In genomic region chr6:166938704-166939103, GRCh38 we compare ENCODE assay signal across 32 cellular contexts.
"Had no signal": no experiment of that assay in that cellular context is flagged by ENCODE, and none has a peak within 500 bp of the region (broad histone marks: within the 10 kb centered on the region; RNA-seq: fewer than 3 reads in every experiment).

No MANE protein-coding gene starts in this region.

- H3K27me3 ChIP-seq: brain microvascular endothelial cell, esophagus muscularis mucosa, foreskin keratinocyte, gastrocnemius medialis had no signal

- H3K4me3 Mint-ChIP-seq: activated B cell treated with CpG ODN at 0.5 μM for 24 hours; activated CD8-positive, alpha-beta T cell treated with anti-CD3 and anti-CD28 coated beads for 36 hours; activated naive CD8-positive, alpha-beta T cell; activated T-cell treated with anti-CD3 and anti-CD28 coated beads, Interleukin-2, amount 50 U/mL, for 4 hours; effector memory CD8-positive, alpha-beta T cell; T-cell; T-helper 1 cell treated with Interleukin-12 subunit alpha and Interleukin-12 subunit beta and Interleukin-4 antibody, amounts not matched to agents 30 μg/mL and 1 μg/mL, for 36 hours; T-helper 2 cell treated with Interferon-gamma antibody and Interleukin-4, amounts not matched to agents 5 μg/mL and 100 μg/mL, for 36 hours had no signal

- ATAC-seq: activated CD4-positive, CD25-positive, alpha-beta regulatory T cell treated with anti-CD3 and anti-CD28 coated beads, Interleukin-2, amount 50 U/mL, for 24 hours; activated CD8-positive, alpha-beta T cell treated with anti-CD3 and anti-CD28 coated beads for 36 hours; activated T-cell treated with anti-CD3 and anti-CD28 coated beads, Interleukin-2, amount 50 U/mL, for 4 hours; activated T-helper 17 cell treated with anti-CD3 and anti-CD28 coated beads, Interleukin-2, amount 50 U/mL, for 72 hours; effector memory CD8-positive, alpha-beta T cell; foreskin keratinocyte; gastrocnemius medialis; T-cell had no signal

- FAIRE-seq: astrocyte, bronchial epithelial cell, colon had no signal

- DNase-seq: activated B cell treated with CpG ODN at 0.5 μM for 24 hours; activated CD4-positive, alpha-beta T cell treated with anti-CD3 and anti-CD28 coated beads for 48 hours; activated CD4-positive, alpha-beta T cell treated with anti-CD3 and anti-CD28 coated beads, Interleukin-2, amount 50 U/mL, for 1 hour; activated CD4-positive, alpha-beta T cell treated with anti-CD3 and anti-CD28 coated beads, Interleukin-2, amount 50 U/mL, for 48 hours; activated CD8-positive, alpha-beta T cell treated with anti-CD3 and anti-CD28 coated beads for 36 hours; activated effector memory CD4-positive, alpha-beta T cell treated with Interleukin-2 at 50 U/mL for 16 hours; activated gamma-delta T cell treated with Interleukin-2 at 50 U/mL for 16 hours; activated naive CD4-positive, alpha-beta T cell treated with anti-CD3 and anti-CD28 coated beads, Interleukin-2, amount 50 U/mL, for 16 hours; activated naive CD4-positive, alpha-beta T cell treated with Interleukin-2 at 50 U/mL for 16 hours; activated T-cell treated with anti-CD3 and anti-CD28 coated beads, Interleukin-2, amount 50 U/mL, for 4 hours; amniotic stem cell; brain microvascular endothelial cell; cortex of kidney; dermis blood vessel endothelial cell; effector CD4-positive, alpha-beta T cell; effector memory CD8-positive, alpha-beta T cell; erythroblast; foreskin keratinocyte; gastrocnemius medialis; glutamatergic neuron; T-cell; T1000; WERI-Rb-1 had no signal

- H3K9me3 Mint-ChIP-seq: activated B cell treated with CpG ODN at 0.5 μM for 24 hours; activated CD8-positive, alpha-beta T cell treated with anti-CD3 and anti-CD28 coated beads for 36 hours; activated T-cell treated with anti-CD3 and anti-CD28 coated beads, Interleukin-2, amount 50 U/mL, for 4 hours; activated T-helper 17 cell treated with anti-CD3 and anti-CD28 coated beads, Interleukin-2, amount 50 U/mL, for 72 hours; effector memory CD8-positive, alpha-beta T cell; T-cell; T-helper 1 cell treated with Interleukin-12 subunit alpha and Interleukin-12 subunit beta and Interleukin-4 antibody, amounts not matched to agents 30 μg/mL and 1 μg/mL, for 36 hours; T-helper 2 cell treated with Interferon-gamma antibody and Interleukin-4, amounts not matched to agents 5 μg/mL and 100 μg/mL, for 36 hours had no signal

- H3K36me3 ChIP-seq: WERI-Rb-1 had no signal

- H3K9me3 ChIP-seq: esophagus muscularis mucosa, gastrocnemius medialis had no signal

- H3K27ac ChIP-seq: brain microvascular endothelial cell, esophagus muscularis mucosa, foreskin keratinocyte, gastrocnemius medialis, WERI-Rb-1 had no signal

- H3K27me3 Mint-ChIP-seq: activated B cell treated with CpG ODN at 0.5 μM for 24 hours; activated CD8-positive, alpha-beta T cell treated with anti-CD3 and anti-CD28 coated beads for 36 hours; activated naive CD8-positive, alpha-beta T cell; activated T-helper 17 cell treated with anti-CD3 and anti-CD28 coated beads, Interleukin-2, amount 50 U/mL, for 72 hours; effector memory CD8-positive, alpha-beta T cell; T-cell had no signal

- H3K27ac Mint-ChIP-seq: activated CD8-positive, alpha-beta T cell treated with anti-CD3 and anti-CD28 coated beads for 36 hours; activated naive CD8-positive, alpha-beta T cell; activated T-helper 17 cell treated with anti-CD3 and anti-CD28 coated beads, Interleukin-2, amount 50 U/mL, for 72 hours; effector memory CD8-positive, alpha-beta T cell; T-helper 1 cell treated with Interleukin-12 subunit alpha and Interleukin-12 subunit beta and Interleukin-4 antibody, amounts not matched to agents 30 μg/mL and 1 μg/mL, for 36 hours; T-helper 2 cell treated with Interferon-gamma antibody and Interleukin-4, amounts not matched to agents 5 μg/mL and 100 μg/mL, for 36 hours had no signal

- H3K4me3 ChIP-seq: esophagus muscularis mucosa, gastrocnemius medialis had no signal

- H3K4me1 ChIP-seq: esophagus muscularis mucosa, foreskin keratinocyte, gastrocnemius medialis had no signal
